32 cellular contexts compared by ENCODE assay signal in the genomic region with DNA sequence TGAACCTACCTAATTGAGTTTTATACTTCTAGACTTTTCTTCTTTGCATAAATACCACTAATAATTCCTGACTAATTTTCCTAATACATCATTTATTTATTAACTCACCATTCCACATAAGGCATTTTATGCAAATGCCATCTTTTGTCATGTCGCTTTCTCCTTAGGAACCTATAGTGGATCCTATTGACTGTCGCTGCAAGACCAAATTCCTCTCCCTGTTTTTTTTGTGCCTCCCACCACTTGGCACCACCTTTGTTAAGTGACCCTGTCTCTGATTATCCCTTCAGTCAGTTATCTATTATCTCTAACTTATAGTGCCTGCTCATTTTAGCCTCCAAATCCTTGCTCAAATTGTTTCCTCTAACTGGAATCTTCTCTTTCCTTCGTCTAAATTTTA. TPM values are rescaled to one million over a fixed set of nuclear protein-coding genes. Genes with fewer than 3 reads are reported as not detected.
"Had no signal": no experiment of that assay in that cellular context is flagged by ENCODE, and none has a peak within 500 bp of the region (broad histone marks: within the 10 kb centered on the region; RNA-seq: fewer than 3 reads in every experiment).

No MANE protein-coding gene starts in this region.

- H3K9me3 Mint-ChIP-seq: dendritic cell treated with granulocyte-macrophage colony-stimulating factor and Interleukin-4, amounts not matched to agents 40 ng/mL and 50 ng/mL, for 4 days; memory B cell; neural crest cell; stimulated activated effector memory CD8-positive, alpha-beta T cell treated with anti-CD3 and anti-CD28 coated beads, Interleukin-12 subunit alpha, Interleukin-12 subunit beta, amount 100 ng/mL, for 72 hours had no signal

- H3K27ac Mint-ChIP-seq: dendritic cell treated with granulocyte-macrophage colony-stimulating factor and Interleukin-4, amounts not matched to agents 40 ng/mL and 50 ng/mL, for 4 days; memory B cell; stimulated activated effector memory CD8-positive, alpha-beta T cell treated with anti-CD3 and anti-CD28 coated beads, Interleukin-12 subunit alpha, Interleukin-12 subunit beta, amount 100 ng/mL, for 72 hours had no signal

- H3K4me3 Mint-ChIP-seq: dendritic cell treated with granulocyte-macrophage colony-stimulating factor and Interleukin-4, amounts not matched to agents 40 ng/mL and 50 ng/mL, for 4 days; neural crest cell had no signal

- H3K4me1 ChIP-seq: colonic mucosa, esophagus muscularis mucosa, foreskin keratinocyte, gastroesophageal sphincter, heart right ventricle, psoas muscle, sigmoid colon, stomach, tibial artery, uterus had no signal

- H3K4me1 Mint-ChIP-seq: neural crest cell had no signal

- H3K4me3 ChIP-seq: colonic mucosa, esophagus muscularis mucosa, gastroesophageal sphincter, heart right ventricle, lung, psoas muscle, sigmoid colon, stomach, tibial artery, upper lobe of left lung, uterus had no signal

- H3K27ac ChIP-seq: colonic mucosa, esophagus muscularis mucosa, foreskin keratinocyte, gastroesophageal sphincter, heart right ventricle, psoas muscle, sigmoid colon, stomach, tibial artery, upper lobe of left lung, uterus had no signal

- H3K36me3 Mint-ChIP-seq: memory B cell; natural killer cell; stimulated activated effector memory CD8-positive, alpha-beta T cell treated with anti-CD3 and anti-CD28 coated beads, Interleukin-12 subunit alpha, Interleukin-12 subunit beta, amount 100 ng/mL, for 72 hours had no signal

- DNase-seq: colonic mucosa; effector memory CD4-positive, alpha-beta T cell; foreskin keratinocyte; glutamatergic neuron; heart right ventricle; hippocampal formation; kidney; natural killer cell; nucleus accumbens; psoas muscle; right cardiac atrium; sigmoid colon; stimulated activated CD4-positive, alpha-beta T cell treated with anti-CD3 and anti-CD28 coated beads, Interleukin-2, amount 100 ng/mL, for 24 hours; stimulated activated CD4-positive, alpha-beta T cell treated with anti-CD3 and anti-CD28 coated beads, Interleukin-4, amount 100 ng/mL, for 24 hours; stimulated activated naive CD4-positive, alpha-beta T cell treated with Interleukin-2 at 50 U/mL for 16 hours; stomach; tibial artery; upper lobe of left lung; uterus had no signal

- H3K27me3 Mint-ChIP-seq: dendritic cell treated with granulocyte-macrophage colony-stimulating factor and Interleukin-4, amounts not matched to agents 40 ng/mL and 50 ng/mL, for 4 days; memory B cell had no signal

- H3K27me3 ChIP-seq: colonic mucosa, esophagus muscularis mucosa, foreskin keratinocyte, gastroesophageal sphincter, heart right ventricle, sigmoid colon, stomach, tibial artery, upper lobe of left lung, uterus had no signal

- H3K9me3 ChIP-seq: colonic mucosa, esophagus muscularis mucosa, gastroesophageal sphincter, heart right ventricle, psoas muscle, sigmoid colon, stomach, tibial artery, upper lobe of left lung, uterus had no signal

- ATAC-seq: foreskin keratinocyte; gastroesophageal sphincter; heart right ventricle; natural killer cell; psoas muscle; right cardiac atrium; stimulated activated effector memory CD8-positive, alpha-beta T cell treated with anti-CD3 and anti-CD28 coated beads, Interleukin-12 subunit alpha, Interleukin-12 subunit beta, amount 100 ng/mL, for 72 hours had no signal

- H3K36me3 ChIP-seq: colonic mucosa, esophagus muscularis mucosa, gastroesophageal sphincter, heart right ventricle, sigmoid colon, stomach, tibial artery, upper lobe of left lung, uterus had no signal

RNA-seq across cellular contexts. Expression of gene UNC80, which starts 19.5 kb away (rescaled TPM):
- total RNA-seq: endothelial cell of umbilical vein, epithelial cell of proximal tubule, left lobe of liver, mononuclear cell, natural killer cell, osteocyte, psoas muscle had no signal
- polyA plus RNA-seq: endothelial cell of umbilical vein, fibroblast of lung, foreskin keratinocyte had no signal
